ENCODE assay signal across 25 cellular contexts in genomic region chr17:42031584-42031983, GRCh38.
"Had no signal": no experiment of that assay in that cellular context is flagged by ENCODE, and none has a peak within 500 bp of the region (broad histone marks: within the 10 kb centered on the region; RNA-seq: fewer than 3 reads in every experiment).

No MANE protein-coding gene starts in this region.

- H3K9me3 Mint-ChIP-seq: activated CD4-positive, alpha-beta memory T cell treated with anti-CD3 and anti-CD28 coated beads for 36 hours; activated naive CD4-positive, alpha-beta T cell treated with anti-CD3 and anti-CD28 coated beads, Interleukin-2, amount 10 ng/mL, durations not matched to agents 7 days and 5 days; activated naive CD8-positive, alpha-beta T cell treated with anti-CD3 and anti-CD28 coated beads, Interleukin-2, amount 10 ng/mL, durations not matched to agents 7 days and 5 days; activated T-cell treated with anti-CD3 and anti-CD28 coated beads, Interleukin-2, amount 50 U/mL, for 24 hours; effector memory CD8-positive, alpha-beta T cell; mesothelial cell of epicardium; naive B cell; nephron progenitor cell had no signal

- H3K4me3 Mint-ChIP-seq: activated CD4-positive, alpha-beta memory T cell treated with anti-CD3 and anti-CD28 coated beads for 36 hours; activated naive CD4-positive, alpha-beta T cell treated with anti-CD3 and anti-CD28 coated beads, Interleukin-2, amount 10 ng/mL, durations not matched to agents 7 days and 5 days; activated naive CD8-positive, alpha-beta T cell treated with anti-CD3 and anti-CD28 coated beads, Interleukin-2, amount 10 ng/mL, durations not matched to agents 7 days and 5 days; activated T-cell treated with anti-CD3 and anti-CD28 coated beads, Interleukin-2, amount 50 U/mL, for 24 hours; effector memory CD8-positive, alpha-beta T cell; mesothelial cell of epicardium; naive B cell; nephron progenitor cell had no signal

- H3K4me3 ChIP-seq: left lung, pancreas, prostate gland, spleen, tibial nerve had no signal

- H3K27ac Mint-ChIP-seq: activated CD4-positive, alpha-beta memory T cell treated with anti-CD3 and anti-CD28 coated beads for 36 hours; activated naive CD4-positive, alpha-beta T cell treated with anti-CD3 and anti-CD28 coated beads, Interleukin-2, amount 10 ng/mL, durations not matched to agents 7 days and 5 days; activated naive CD8-positive, alpha-beta T cell treated with anti-CD3 and anti-CD28 coated beads, Interleukin-2, amount 10 ng/mL, durations not matched to agents 7 days and 5 days; activated T-cell treated with anti-CD3 and anti-CD28 coated beads, Interleukin-2, amount 50 U/mL, for 24 hours; effector memory CD8-positive, alpha-beta T cell; mesothelial cell of epicardium; naive B cell; nephron progenitor cell had no signal

- H3K9me3 ChIP-seq: left lung, pancreas, prostate gland, spleen, tibial nerve had no signal

- H3K27me3 ChIP-seq: brain microvascular endothelial cell, left lung, pancreas, tibial nerve had no signal

- H3K36me3 Mint-ChIP-seq: activated CD4-positive, alpha-beta memory T cell treated with anti-CD3 and anti-CD28 coated beads for 36 hours; activated naive CD4-positive, alpha-beta T cell treated with anti-CD3 and anti-CD28 coated beads, Interleukin-2, amount 10 ng/mL, durations not matched to agents 7 days and 5 days; activated naive CD8-positive, alpha-beta T cell treated with anti-CD3 and anti-CD28 coated beads, Interleukin-2, amount 10 ng/mL, durations not matched to agents 7 days and 5 days; mesothelial cell of epicardium; naive B cell had no signal

- H3K27me3 Mint-ChIP-seq: activated CD4-positive, alpha-beta memory T cell treated with anti-CD3 and anti-CD28 coated beads for 36 hours; activated naive CD8-positive, alpha-beta T cell treated with anti-CD3 and anti-CD28 coated beads, Interleukin-2, amount 10 ng/mL, durations not matched to agents 7 days and 5 days; activated T-cell treated with anti-CD3 and anti-CD28 coated beads, Interleukin-2, amount 50 U/mL, for 24 hours; naive B cell had no signal

- ATAC-seq: effector memory CD8-positive, alpha-beta T cell; left lung; pancreas had no signal

- H3K4me1 ChIP-seq: pancreas, prostate gland had no signal

- H3K27ac ChIP-seq: brain microvascular endothelial cell, left lung, pancreas, prostate gland, spleen, VCaP had no signal

- DNase-seq: activated CD4-positive, alpha-beta memory T cell treated with anti-CD3 and anti-CD28 coated beads for 36 hours; activated CD4-positive, alpha-beta T cell treated with anti-CD3 and anti-CD28 coated beads for 48 hours; activated CD8-positive, alpha-beta memory T cell treated with anti-CD3 and anti-CD28 coated beads, Interleukin-2, amount 50 U/mL, for 48 hours; activated gamma-delta T cell; activated naive CD4-positive, alpha-beta T cell treated with anti-CD3 and anti-CD28 coated beads, Interleukin-2, amount 10 ng/mL, durations not matched to agents 7 days and 5 days; activated naive CD8-positive, alpha-beta T cell treated with anti-CD3 and anti-CD28 coated beads, Interleukin-2, amount 10 ng/mL, durations not matched to agents 7 days and 5 days; activated T-cell treated with anti-CD3 and anti-CD28 coated beads, Interleukin-2, amount 50 U/mL, for 24 hours; brain microvascular endothelial cell; caudate nucleus; cortex of kidney; effector memory CD8-positive, alpha-beta T cell; head of caudate nucleus; left lung; mammary epithelial cell; naive B cell; nephron progenitor cell; pancreas; retina; spleen; stimulated activated naive CD4-positive, alpha-beta T cell; T-helper 9 cell had no signal

- H3K36me3 ChIP-seq: brain microvascular endothelial cell, left lung, pancreas, prostate gland, spleen had no signal
